ENCODE assay signal across 8 cellular contexts in the genomic region with DNA sequence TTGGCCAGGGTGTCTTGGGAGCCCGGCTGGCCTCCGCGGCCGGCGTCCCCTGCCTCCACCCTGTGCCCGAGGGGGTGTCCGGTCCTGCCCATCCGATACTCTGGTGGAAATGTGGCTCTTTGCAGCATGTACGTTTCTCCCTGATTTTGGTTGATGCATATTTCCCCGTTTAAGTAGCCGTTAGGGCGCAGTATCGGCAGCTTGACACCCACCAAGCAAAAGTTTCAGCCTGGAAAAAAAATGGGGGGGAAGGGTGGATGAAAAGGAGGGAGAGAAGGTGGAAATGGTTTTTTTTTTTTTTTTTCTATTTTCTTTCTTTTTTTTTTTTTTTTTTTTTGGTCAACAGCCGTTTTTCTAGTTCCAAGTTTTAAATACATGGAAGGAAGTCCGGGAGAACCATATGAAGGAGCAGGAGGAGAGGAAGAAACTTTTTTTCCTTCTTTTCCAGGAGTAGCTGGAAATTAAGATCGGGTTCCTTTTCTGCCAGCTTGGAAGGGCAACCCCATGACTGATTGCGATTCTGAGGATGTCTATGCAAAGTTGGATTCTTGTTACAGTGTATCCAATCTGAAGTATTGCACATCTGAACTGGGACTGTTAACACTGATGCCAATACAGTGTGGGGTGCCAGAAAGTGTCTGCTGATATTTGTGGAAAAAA. TPM values are rescaled to one million over a fixed set of nuclear protein-coding genes. Genes with fewer than 3 reads are reported as not detected.
A peak's percentile ranks its signal among the peaks of the same experiment; 100 is the strongest.
DNase-seq lines count a peak whose midpoint lies in the region; ATAC-seq and TF ChIP-seq lines count a peak whose summit lies in the region.

No MANE protein-coding gene starts in this region.

- ATAC-seq in naive thymus-derived CD8-positive, alpha-beta T cell = no peak
- no peak for ATAC-seq in GM18870 (IDR thresholded peaks at IDR 0.05; ENCODE audit: unreplicated experiment)

- intact Hi-C loops in PC-9 (cut with micrococcal nuclease; ENCODE audit: unreplicated experiment) = loop anchor here (1.0 to 10.0 kb wide), 5 partner anchors 127 to 811 kb away; no protein-coding TSS in a partner anchor

- TF ChIP-seq CTCF in PC-9 (conservative IDR thresholded peaks at IDR 0.05) = no peak

- H3K36me3 Mint-ChIP-seq in naive thymus-derived CD8-positive, alpha-beta T cell = peaks cover 0 to 12% (median 0%) of the 10 kb centered on the region in 3 donors

- no peaks in the 10 kb centered on the region for H3K9me2 ChIP-seq in PC-9 (ENCODE audit: insufficient read depth)

- peaks cover 29% of the 10 kb centered on the region for H3K36me3 ChIP-seq in PC-9 (ENCODE audit: low read depth)
- H3K36me3 ChIP-seq in effector memory CD4-positive, alpha-beta T cell (ENCODE audit: control insufficient read depth, insufficient read depth, low read length) = no peaks in the 10 kb centered on the region

- peak overlapping the region; percentile 93 for H3K27ac ChIP-seq in PC-9
- H3K27ac ChIP-seq in effector memory CD4-positive, alpha-beta T cell (ENCODE audit: insufficient read depth, low read length, poor library complexity, severe bottlenecking) = peak overlapping the region; percentile 88

- CTCF ChIA-PET in PC-9 (lab: Charles Lee) = interaction anchor here (1.0 kb wide), 1 partner anchor 807 kb away, joined by 3 read pairs; no protein-coding TSS in a partner anchor

- peak; percentile 1 for DNase-seq in NCI-H748 (lab: John Stamatoyannopoulos, UW; ENCODE audit: unreplicated experiment)
- DNase-seq in NCI-H748 treated with DMSO at 0.1 percent for 48 hours (lab: John Stamatoyannopoulos, UW) = no peak
- peak in 1 of 2 experiments; percentile 25 for DNase-seq in PC-9
- DNase-seq in effector memory CD4-positive, alpha-beta T cell = no peak
- DNase-seq in naive thymus-derived CD8-positive, alpha-beta T cell = peak in 1 of 10 donors; percentile 10
- no peak for DNase-seq in SHP77 (lab: John Stamatoyannopoulos, UW)
- no peak for DNase-seq in activated gamma-delta T cell (lab: John Stamatoyannopoulos, UW)

- H3K79me2 ChIP-seq in PC-9 (ENCODE audit: low read depth) = peaks cover 64% of the 10 kb centered on the region

- H3K4me3 ChIP-seq in PC-9 = peak overlapping the region; percentile 97
- peak overlapping the region; percentile 95 for H3K4me3 ChIP-seq in effector memory CD4-positive, alpha-beta T cell (ENCODE audit: insufficient read depth, low read depth, low read length, poor library complexity, severe bottlenecking)

- H4K20me1 ChIP-seq in PC-9 (ENCODE audit: insufficient read depth) = peaks cover 32% of the 10 kb centered on the region

- POLR2A ChIA-PET in PC-9 (lab: Charles Lee; ENCODE audit: unreplicated experiment) = interaction anchor here (0.5 to 1.1 kb wide), 5 partner anchors 8 to 910 kb away, joined by 3 to 19 read pairs (median 6); no protein-coding TSS in a partner anchor
- POLR2A ChIA-PET in naive thymus-derived CD8-positive, alpha-beta T cell (lab: Charles Lee) = interaction anchor here (0.6 to 5.9 kb wide), 14 partner anchors 9 to 606 kb away, joined by 3 to 67 read pairs (median 6); no protein-coding TSS in a partner anchor

- no peaks in the 10 kb centered on the region for H3K9me3 ChIP-seq in PC-9 (ENCODE audit: insufficient read depth, low read depth)
- no peaks in the 10 kb centered on the region for H3K9me3 ChIP-seq in effector memory CD4-positive, alpha-beta T cell (ENCODE audit: control insufficient read depth, low read length)

- peak overlapping the region; percentile 73 for H3K4me2 ChIP-seq in PC-9

- H3F3A ChIP-seq in PC-9 (ENCODE audit: insufficient read depth, low read depth) = peaks cover 30% of the 10 kb centered on the region

- no peaks in the 10 kb centered on the region for H3K27me3 ChIP-seq in PC-9 (ENCODE audit: insufficient read depth, low read depth)
- no peaks in the 10 kb centered on the region for H3K27me3 ChIP-seq in effector memory CD4-positive, alpha-beta T cell (replicated peaks; ENCODE audit: control insufficient read depth, insufficient read depth, low read length, poor library complexity, severe bottlenecking)

- no peaks in the 10 kb centered on the region for H3K9me3 Mint-ChIP-seq in naive thymus-derived CD8-positive, alpha-beta T cell

- H3K4me1 Mint-ChIP-seq in naive thymus-derived CD8-positive, alpha-beta T cell = peaks cover 38 to 63% (median 55%) of the 10 kb centered on the region in 4 donors

- H3K27ac Mint-ChIP-seq in naive thymus-derived CD8-positive, alpha-beta T cell = peak overlapping the region; percentile 77 to 97 (median 94)

- peak overlapping the region; percentile 60 for H2AFZ ChIP-seq in PC-9

- H3K4me1 ChIP-seq in PC-9 (replicated peaks; ENCODE audit: insufficient read depth) = peaks cover 59% of the 10 kb centered on the region
- H3K4me1 ChIP-seq in effector memory CD4-positive, alpha-beta T cell (ENCODE audit: control insufficient read depth, insufficient read depth, low read length, poor library complexity, severe bottlenecking) = peaks cover 7% of the 10 kb centered on the region

- H3K4me3 Mint-ChIP-seq in naive thymus-derived CD8-positive, alpha-beta T cell = peak overlapping the region; percentile 96 to 100 (median 99)

- BruUV-seq in PC-9 (replicated peaks; lab: Mats Ljungman, UMichigan) = no TSS peak

- H3K27me3 Mint-ChIP-seq in naive thymus-derived CD8-positive, alpha-beta T cell = no peaks in the 10 kb centered on the region

RNA-seq across cellular contexts. Expression of a gene that starts 1.5 kb away (rescaled TPM):
- total RNA-seq in PC-9 (2021) = 31.1 and 38.2 TPM in 2 replicates
- 10 to 100 TPM; 24.8 to 26.0 TPM for total RNA-seq in naive thymus-derived CD8-positive, alpha-beta T cell
- polyA plus RNA-seq in naive thymus-derived CD8-positive, alpha-beta T cell = 10 to 100 TPM; 11.5 to 13.3 (median 11.9) TPM
